In the genomic region with DNA sequence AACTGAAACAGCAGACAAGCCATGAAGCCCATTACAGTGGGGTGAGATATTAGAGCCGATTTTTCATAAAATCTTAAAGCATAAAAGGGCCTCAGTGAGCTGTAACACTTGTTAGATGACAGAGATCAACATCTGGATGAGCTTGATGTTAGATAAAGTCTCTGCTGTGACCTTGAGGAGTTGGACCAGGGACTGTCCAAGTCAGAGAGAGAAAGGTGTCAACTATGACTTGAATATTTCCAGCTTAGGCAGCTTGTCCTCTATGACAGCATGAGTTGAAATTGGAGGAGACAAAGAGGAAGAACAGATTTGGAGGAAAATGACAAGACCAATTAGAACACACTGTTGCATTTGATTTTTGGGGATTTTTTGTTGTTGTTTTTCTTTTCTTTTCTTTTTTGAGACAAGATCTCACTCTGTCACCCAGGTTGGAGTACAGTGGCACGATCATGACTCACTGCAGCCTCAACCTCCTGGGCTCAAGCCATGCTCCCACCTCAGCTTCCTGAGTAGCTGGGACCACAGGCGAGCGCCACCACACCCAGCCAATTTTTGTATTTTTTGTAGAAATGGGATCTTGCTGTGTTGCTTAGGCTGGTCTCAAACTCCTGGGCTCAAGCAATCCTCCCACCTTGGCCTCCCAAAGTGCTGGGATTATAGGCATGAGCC, we compare ENCODE assay signal across 1 cellular context.
TF ChIP-seq lines count a peak whose summit lies in the region.

No MANE protein-coding gene starts in this region.

TF ChIP-seq in HCT116, 20 proteins besides CTCF, POLR2A, EP300 and RAD21 (continued from another document):
- TF ChIP-seq, protein P1, sequence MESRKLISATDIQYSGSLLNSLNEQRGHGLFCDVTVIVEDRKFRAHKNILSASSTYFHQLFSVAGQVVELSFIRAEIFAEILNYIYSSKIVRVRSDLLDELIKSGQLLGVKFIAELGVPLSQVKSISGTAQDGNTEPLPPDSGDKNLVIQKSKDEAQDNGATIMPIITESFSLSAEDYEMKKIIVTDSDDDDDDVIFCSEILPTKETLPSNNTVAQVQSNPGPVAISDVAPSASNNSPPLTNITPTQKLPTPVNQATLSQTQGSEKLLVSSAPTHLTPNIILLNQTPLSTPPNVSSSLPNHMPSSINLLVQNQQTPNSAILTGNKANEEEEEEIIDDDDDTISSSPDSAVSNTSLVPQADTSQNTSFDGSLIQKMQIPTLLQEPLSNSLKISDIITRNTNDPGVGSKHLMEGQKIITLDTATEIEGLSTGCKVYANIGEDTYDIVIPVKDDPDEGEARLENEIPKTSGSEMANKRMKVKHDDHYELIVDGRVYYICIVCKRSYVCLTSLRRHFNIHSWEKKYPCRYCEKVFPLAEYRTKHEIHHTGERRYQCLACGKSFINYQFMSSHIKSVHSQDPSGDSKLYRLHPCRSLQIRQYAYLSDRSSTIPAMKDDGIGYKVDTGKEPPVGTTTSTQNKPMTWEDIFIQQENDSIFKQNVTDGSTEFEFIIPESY (IDR thresholded peaks at IDR 0.05; ENCODE audit: extremely low read depth, insufficient replicate concordance, low read length) = no peak
- TF ChIP-seq TCF7L2 (IDR thresholded peaks at IDR 0.05; ENCODE audit: borderline replicate concordance, extremely low read depth, insufficient read depth, insufficient read length) = no peak
- TF ChIP-seq JUND (IDR thresholded peaks at IDR 0.05) = no peak
